1 cellular context compared by ENCODE assay signal in genomic region chr6:108608453-108609275, GRCh38.
TF ChIP-seq lines count a peak whose summit lies in the region.

No MANE protein-coding gene starts in this region.

TF ChIP-seq in K562, 482 proteins besides CTCF, POLR2A, EP300 and RAD21 (continued from another document):
- TF ChIP-seq, protein P1, sequence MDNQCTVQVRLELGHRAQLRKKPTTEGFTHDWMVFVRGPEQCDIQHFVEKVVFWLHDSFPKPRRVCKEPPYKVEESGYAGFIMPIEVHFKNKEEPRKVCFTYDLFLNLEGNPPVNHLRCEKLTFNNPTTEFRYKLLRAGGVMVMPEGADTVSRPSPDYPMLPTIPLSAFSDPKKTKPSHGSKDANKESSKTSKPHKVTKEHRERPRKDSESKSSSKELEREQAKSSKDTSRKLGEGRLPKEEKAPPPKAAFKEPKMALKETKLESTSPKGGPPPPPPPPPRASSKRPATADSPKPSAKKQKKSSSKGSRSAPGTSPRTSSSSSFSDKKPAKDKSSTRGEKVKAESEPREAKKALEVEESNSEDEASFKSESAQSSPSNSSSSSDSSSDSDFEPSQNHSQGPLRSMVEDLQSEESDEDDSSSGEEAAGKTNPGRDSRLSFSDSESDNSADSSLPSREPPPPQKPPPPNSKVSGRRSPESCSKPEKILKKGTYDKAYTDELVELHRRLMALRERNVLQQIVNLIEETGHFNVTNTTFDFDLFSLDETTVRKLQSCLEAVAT (IDR thresholded peaks at IDR 0.05): no peak
- no peak for TF ChIP-seq PCBP1 (IDR thresholded peaks at IDR 0.05; ENCODE audit: low read depth, low read length, poor library complexity, severe bottlenecking)
